In genomic region chr15:67117356-67117755, GRCh38 we compare ENCODE assay signal across 9 cellular contexts. TPM values are rescaled to one million over a fixed set of nuclear protein-coding genes. Genes with fewer than 3 reads are reported as not detected.
DNase-seq lines count a peak whose midpoint lies in the region; ATAC-seq and TF ChIP-seq lines count a peak whose summit lies in the region.
"Had no signal": no experiment of that assay in that cellular context is flagged by ENCODE, and none has a peak within 500 bp of the region (broad histone marks: within the 10 kb centered on the region; RNA-seq: fewer than 3 reads in every experiment).

No MANE protein-coding gene starts in this region.

- peak; percentile 60 for DNase-seq in activated CD4-positive, alpha-beta T cell treated with anti-CD3 and anti-CD28 coated beads, Interleukin-2, amount 10 ng/mL, durations not matched to agents 24 days and 14 days
- DNase-seq in activated CD4-positive, alpha-beta T cell treated with anti-CD3 and anti-CD28 coated beads for 48 hours, result no peak
- no peak for DNase-seq in activated B cell treated with CpG ODN at 0.5 μM for 24 hours
- DNase-seq in left ventricle myocardium inferior, result no peak
- no peak for DNase-seq in NCI-H2029 (lab: John Stamatoyannopoulos, UW)
- DNase-seq in cerebellar nuclear complex (lab: John Stamatoyannopoulos, UW), result no peak

- CTCF ChIA-PET in activated B cell treated with CpG ODN at 0.5 μM for 24 hours (lab: Charles Lee), result interaction anchor here (1.8 to 1.9 kb wide), 2 partner anchors 16 to 171 kb away, joined by 4 to 6 read pairs; no protein-coding TSS in a partner anchor

- H3K27ac ChIP-seq in left ventricle myocardium inferior (replicated peaks), result peak overlapping the region; percentile 96
- H3K27ac ChIP-seq: HL-60 had no signal

- H3K36me3 ChIP-seq in left ventricle myocardium inferior, result no peaks in the 10 kb centered on the region

- no peak overlapping the region for H3K4me3 ChIP-seq in left ventricle myocardium inferior

- H3K27me3 Mint-ChIP-seq in activated CD4-positive, alpha-beta T cell treated with anti-CD3 and anti-CD28 coated beads, Interleukin-2, amount 10 ng/mL, durations not matched to agents 24 days and 14 days, result no peaks in the 10 kb centered on the region
- no peaks in the 10 kb centered on the region for H3K27me3 Mint-ChIP-seq in activated B cell treated with CpG ODN at 0.5 μM for 24 hours
- H3K27me3 Mint-ChIP-seq in stimulated activated memory B cell treated with anti-CD40 and anti-IgM and Interleukin-4, amounts not matched to agents 10 μg/mL and 1 μg/mL and 100 μg/mL, for 72 hours, result no peaks in the 10 kb centered on the region

- H3K27me3 ChIP-seq in left ventricle myocardium inferior (ENCODE audit: low read depth), result no peaks in the 10 kb centered on the region

- H3K9me3 Mint-ChIP-seq in activated CD4-positive, alpha-beta T cell treated with anti-CD3 and anti-CD28 coated beads, Interleukin-2, amount 10 ng/mL, durations not matched to agents 24 days and 14 days, result peaks cover 7% of the 10 kb centered on the region
- H3K9me3 Mint-ChIP-seq in activated B cell treated with CpG ODN at 0.5 μM for 24 hours, result no peaks in the 10 kb centered on the region
- H3K9me3 Mint-ChIP-seq in stimulated activated memory B cell treated with anti-CD40 and anti-IgM and Interleukin-4, amounts not matched to agents 10 μg/mL and 1 μg/mL and 100 μg/mL, for 72 hours, result no peaks in the 10 kb centered on the region

- peaks cover 54% of the 10 kb centered on the region for H3K36me3 Mint-ChIP-seq in activated CD4-positive, alpha-beta T cell treated with anti-CD3 and anti-CD28 coated beads, Interleukin-2, amount 10 ng/mL, durations not matched to agents 24 days and 14 days (ENCODE audit: low read depth)
- H3K36me3 Mint-ChIP-seq in activated B cell treated with CpG ODN at 0.5 μM for 24 hours (ENCODE audit: low read depth), result peaks cover 7% of the 10 kb centered on the region
- H3K36me3 Mint-ChIP-seq in stimulated activated memory B cell treated with anti-CD40 and anti-IgM and Interleukin-4, amounts not matched to agents 10 μg/mL and 1 μg/mL and 100 μg/mL, for 72 hours, result peaks cover 9% of the 10 kb centered on the region

- no peak for TF ChIP-seq CTCF in activated B cell treated with CpG ODN at 0.5 μM for 24 hours (IDR thresholded peaks at IDR 0.05)
- peak; percentile 11 for TF ChIP-seq CTCF in left ventricle myocardium inferior (IDR thresholded peaks at IDR 0.05; ENCODE audit: borderline replicate concordance)

- peak overlapping the region; percentile 99 for H3K27ac Mint-ChIP-seq in activated CD4-positive, alpha-beta T cell treated with anti-CD3 and anti-CD28 coated beads, Interleukin-2, amount 10 ng/mL, durations not matched to agents 24 days and 14 days
- H3K27ac Mint-ChIP-seq in activated B cell treated with CpG ODN at 0.5 μM for 24 hours, result peak overlapping the region; percentile 94
- H3K27ac Mint-ChIP-seq in stimulated activated memory B cell treated with anti-CD40 and anti-IgM and Interleukin-4, amounts not matched to agents 10 μg/mL and 1 μg/mL and 100 μg/mL, for 72 hours, result peak overlapping the region; percentile 97

- peaks cover 82% of the 10 kb centered on the region for H3K4me1 ChIP-seq in left ventricle myocardium inferior

- H3K9me3 ChIP-seq in left ventricle myocardium inferior (replicated peaks), result no peaks in the 10 kb centered on the region

- ATAC-seq in activated B cell treated with CpG ODN at 0.5 μM for 24 hours (ENCODE audit: low read depth) (no peak), GM21390 (IDR thresholded peaks at IDR 0.05; ENCODE audit: unreplicated experiment) (no peak)
- ATAC-seq in stimulated activated memory B cell treated with anti-CD40 and anti-IgM and Interleukin-4, amounts not matched to agents 10 μg/mL and 1 μg/mL and 100 μg/mL, for 72 hours, result no peak

- peak overlapping the region; percentile 57 for H3K4me3 Mint-ChIP-seq in activated CD4-positive, alpha-beta T cell treated with anti-CD3 and anti-CD28 coated beads, Interleukin-2, amount 10 ng/mL, durations not matched to agents 24 days and 14 days
- H3K4me3 Mint-ChIP-seq in activated B cell treated with CpG ODN at 0.5 μM for 24 hours, result peak overlapping the region; percentile 55
- H3K4me3 Mint-ChIP-seq in stimulated activated memory B cell treated with anti-CD40 and anti-IgM and Interleukin-4, amounts not matched to agents 10 μg/mL and 1 μg/mL and 100 μg/mL, for 72 hours, result no peak overlapping the region

- intact Hi-C loops in activated CD4-positive, alpha-beta T cell treated with anti-CD3 and anti-CD28 coated beads, Interleukin-2, amount 10 ng/mL, durations not matched to agents 24 days and 14 days (cut with micrococcal nuclease), result loop anchor here (5.0 kb wide), 1 partner anchor 50 kb away; the partner anchor contains the start of gene SMAD3
- intact Hi-C loops in activated B cell treated with CpG ODN at 0.5 μM for 24 hours (cut with micrococcal nuclease), result loop anchor here (10.0 kb wide), 1 partner anchor 1697 kb away; no protein-coding TSS in a partner anchor
- intact Hi-C loops in left ventricle myocardium inferior (cut with micrococcal nuclease), result no loop called here

- POLR2A ChIA-PET in activated B cell treated with CpG ODN at 0.5 μM for 24 hours (lab: Charles Lee), result interaction anchor here (0.8 to 28.6 kb wide), 6 partner anchors 11 to 137 kb away, joined by 3 to 1703 read pairs (median 8); partner anchors contain the start of genes AAGAB, IQCH and SMAD3

- H3K4me1 Mint-ChIP-seq in activated CD4-positive, alpha-beta T cell treated with anti-CD3 and anti-CD28 coated beads, Interleukin-2, amount 10 ng/mL, durations not matched to agents 24 days and 14 days, result peaks cover 92% of the 10 kb centered on the region
- peaks cover 94% of the 10 kb centered on the region for H3K4me1 Mint-ChIP-seq in activated B cell treated with CpG ODN at 0.5 μM for 24 hours
- peaks cover 94% of the 10 kb centered on the region for H3K4me1 Mint-ChIP-seq in stimulated activated memory B cell treated with anti-CD40 and anti-IgM and Interleukin-4, amounts not matched to agents 10 μg/mL and 1 μg/mL and 100 μg/mL, for 72 hours

RNA-seq across cellular contexts. Expression of gene SMAD3, which starts 52.0 kb away (rescaled TPM):
- 59.9 and 61.6 TPM in 2 replicates for total RNA-seq in activated CD4-positive, alpha-beta T cell treated with anti-CD3 and anti-CD28 coated beads, Interleukin-2, amount 10 ng/mL, durations not matched to agents 24 days and 14 days
- total RNA-seq in activated B cell treated with CpG ODN at 0.5 μM for 24 hours (85.9 and 118 TPM in 2 replicates), left ventricle myocardium inferior (18.8 TPM)
